Comparison of ENCODE assay signal across 1 cellular context in the genomic region with DNA sequence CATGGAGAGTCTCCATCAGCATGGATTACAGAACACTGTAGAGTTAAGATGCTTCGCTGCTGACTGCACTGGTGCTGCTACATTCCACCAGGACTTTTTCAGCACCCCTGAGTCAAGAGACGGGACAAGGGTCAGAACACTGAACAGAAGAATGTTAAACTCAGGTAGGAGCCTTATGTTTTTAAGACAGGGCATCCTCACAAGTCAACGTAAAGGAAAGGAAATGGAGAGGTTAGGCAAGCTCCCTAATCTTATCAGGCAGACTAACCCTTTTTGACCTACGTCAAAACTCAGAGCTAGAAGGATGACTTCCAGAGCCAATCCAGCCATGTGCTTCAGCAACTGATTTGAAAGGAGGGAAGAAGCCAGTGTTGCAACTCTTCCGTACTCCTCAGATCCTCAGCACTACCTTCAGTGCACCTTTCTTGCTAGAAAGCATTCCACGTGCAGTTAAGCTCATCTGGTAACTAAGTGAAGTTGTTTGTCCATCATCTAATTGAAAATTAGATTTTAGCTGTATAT.
TF ChIP-seq lines count a peak whose summit lies in the region.

No MANE protein-coding gene starts in this region.

TF ChIP-seq in HepG2, 621 proteins besides CTCF, POLR2A, EP300 and RAD21:
- TF ChIP-seq RBM22 (optimal IDR thresholded peaks at IDR 0.05; ENCODE audit: low read length) (peak; percentile 76), FOXA3 (CRISPR knock-in tag; IDR thresholded peaks at IDR 0.05) (no peak)
